20 cellular contexts compared by ENCODE assay signal in the genomic region with DNA sequence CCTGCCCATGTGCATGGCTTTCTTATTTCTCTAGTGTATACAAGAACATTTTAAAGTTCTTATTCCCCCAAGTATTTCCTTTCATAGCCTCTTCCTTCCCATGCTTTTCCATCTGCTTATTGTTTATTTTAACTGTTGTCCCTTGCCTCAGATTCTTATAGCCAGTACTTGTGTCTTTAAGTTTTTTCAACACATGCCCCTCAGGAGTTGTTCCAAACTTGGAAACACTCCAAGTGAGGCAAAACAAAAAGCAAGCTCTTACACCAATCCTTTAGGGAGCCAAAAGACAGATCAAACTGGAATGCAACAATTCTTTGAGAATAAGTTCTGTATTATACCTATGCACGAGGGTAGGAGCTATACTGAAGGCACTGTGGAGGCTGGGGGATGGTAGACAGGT.
"Had no signal": no experiment of that assay in that cellular context is flagged by ENCODE, and none has a peak within 500 bp of the region (broad histone marks: within the 10 kb centered on the region; RNA-seq: fewer than 3 reads in every experiment).

No MANE protein-coding gene starts in this region.

- DNase-seq: cerebellar nuclear complex; colonic mucosa; dermis blood vessel endothelial cell; erythroblast; foreskin melanocyte; head of caudate nucleus; hippocampal formation; left colon; left ventricle myocardium superior; mesendoderm; naive B cell; right cardiac atrium; stimulated activated CD4-positive, alpha-beta T cell treated with anti-CD3 and anti-CD28 coated beads, Interleukin-1b, Interleukin-23, amount 100 ng/mL, for 48 hours; stimulated activated CD4-positive, alpha-beta T cell treated with anti-CD3 and anti-CD28 coated beads, Interleukin-4, amount 100 ng/mL, for 24 hours; testis; transverse colon had no signal

- H3K4me3 Mint-ChIP-seq: stimulated activated memory B cell treated with anti-CD40 and anti-IgM and Interleukin-4, amounts not matched to agents 10 μg/mL and 1 μg/mL and 100 μg/mL, for 72 hours; stimulated activated naive CD8-positive, alpha-beta T cell treated with anti-CD3 and anti-CD28 coated beads, Interleukin-15, Interleukin-2, amounts not matched to agents 100 ng/mL and 50 ng/mL, for 24 hours had no signal

- H3K27ac Mint-ChIP-seq: stimulated activated memory B cell treated with anti-CD40 and anti-IgM and Interleukin-4, amounts not matched to agents 10 μg/mL and 1 μg/mL and 100 μg/mL, for 72 hours; stimulated activated naive CD8-positive, alpha-beta T cell treated with anti-CD3 and anti-CD28 coated beads, Interleukin-15, Interleukin-2, amounts not matched to agents 100 ng/mL and 50 ng/mL, for 24 hours had no signal

- H3K36me3 Mint-ChIP-seq: naive B cell; stimulated activated memory B cell treated with anti-CD40 and anti-IgM and Interleukin-4, amounts not matched to agents 10 μg/mL and 1 μg/mL and 100 μg/mL, for 72 hours had no signal

- H3K4me1 Mint-ChIP-seq: stimulated activated memory B cell treated with anti-CD40 and anti-IgM and Interleukin-4, amounts not matched to agents 10 μg/mL and 1 μg/mL and 100 μg/mL, for 72 hours had no signal

- H3K4me3 ChIP-seq: colonic mucosa, lung, testis, transverse colon had no signal

- H3K4me1 ChIP-seq: colonic mucosa, testis, transverse colon had no signal

- H3K9me3 Mint-ChIP-seq: naive B cell; stimulated activated memory B cell treated with anti-CD40 and anti-IgM and Interleukin-4, amounts not matched to agents 10 μg/mL and 1 μg/mL and 100 μg/mL, for 72 hours; stimulated activated naive CD8-positive, alpha-beta T cell treated with anti-CD3 and anti-CD28 coated beads, Interleukin-15, Interleukin-2, amounts not matched to agents 100 ng/mL and 50 ng/mL, for 24 hours had no signal

- H3K9me3 ChIP-seq: colonic mucosa, neutrophil, testis, transverse colon had no signal

- H3K27ac ChIP-seq: colonic mucosa, neutrophil, testis, transverse colon had no signal

- H3K27me3 Mint-ChIP-seq: naive B cell; stimulated activated memory B cell treated with anti-CD40 and anti-IgM and Interleukin-4, amounts not matched to agents 10 μg/mL and 1 μg/mL and 100 μg/mL, for 72 hours; stimulated activated naive CD8-positive, alpha-beta T cell treated with anti-CD3 and anti-CD28 coated beads, Interleukin-15, Interleukin-2, amounts not matched to agents 100 ng/mL and 50 ng/mL, for 24 hours had no signal

- H3K27me3 ChIP-seq: neutrophil, testis, transverse colon had no signal

- H3K36me3 ChIP-seq: colonic mucosa, neutrophil, transverse colon had no signal

- ATAC-seq: left colon; left ventricle myocardium superior; right cardiac atrium; stimulated activated memory B cell treated with anti-CD40 and anti-IgM and Interleukin-4, amounts not matched to agents 10 μg/mL and 1 μg/mL and 100 μg/mL, for 72 hours had no signal
